In the genomic region with DNA sequence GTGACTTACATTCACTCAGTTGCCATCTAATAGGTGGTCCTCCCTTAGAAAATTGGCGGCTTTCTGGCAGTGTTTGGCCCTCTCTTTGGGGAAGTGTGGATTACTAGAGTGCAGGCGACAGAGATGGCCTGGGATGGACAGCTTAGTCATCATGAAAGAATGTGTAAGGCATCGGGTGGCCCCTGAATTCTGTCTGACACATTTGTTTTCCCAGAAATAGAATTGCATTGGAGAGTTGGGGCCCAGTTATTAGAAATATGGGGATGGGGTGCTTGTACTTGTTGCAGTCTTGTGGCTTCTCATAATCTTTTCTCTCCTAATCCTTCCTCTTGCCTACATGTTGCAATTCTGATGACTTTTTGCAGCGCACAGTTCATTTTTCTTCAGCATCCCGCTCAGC, we compare ENCODE assay signal across 13 cellular contexts. TPM values are rescaled to one million over a fixed set of nuclear protein-coding genes. Genes with fewer than 3 reads are reported as not detected.
DNase-seq lines count a peak whose midpoint lies in the region; ATAC-seq and TF ChIP-seq lines count a peak whose summit lies in the region.
"Had no signal": no experiment of that assay in that cellular context is flagged by ENCODE, and none has a peak within 500 bp of the region (broad histone marks: within the 10 kb centered on the region; RNA-seq: fewer than 3 reads in every experiment).

No MANE protein-coding gene starts in this region.

- no peak overlapping the region for H2BK120ac ChIP-seq in mesenchymal stem cell (ENCODE audit: low read depth, low read length)

- H2AK5ac ChIP-seq in mesenchymal stem cell (ENCODE audit: low read length, severe bottlenecking): no peak overlapping the region

- no peak overlapping the region for H3K4ac ChIP-seq in mesenchymal stem cell (ENCODE audit: low read depth in 1 of 2, low read length in 2 of 2)

- no peaks in the 10 kb centered on the region for H3K9me3 ChIP-seq in mesenchymal stem cell (ENCODE audit: control insufficient read depth, low read length)

- H4K8ac ChIP-seq in mesenchymal stem cell (ENCODE audit: low read length): no peak overlapping the region

- H3K27me3 ChIP-seq in mesenchymal stem cell (ENCODE audit: control insufficient read depth in 1 of 2, insufficient read depth in 1 of 2, low read length in 2 of 2): no peaks in the 10 kb centered on the region
- H3K27me3 ChIP-seq: BLaER1 treated with 17β-estradiol and CSF1 and Interleukin-3, amounts not matched to agents 10 nM and 100 nM had no signal

- no peak overlapping the region for H4K91ac ChIP-seq in mesenchymal stem cell (ENCODE audit: low read length)

- H3K4me2 ChIP-seq in mesenchymal stem cell (ENCODE audit: low read length, poor library complexity, severe bottlenecking): no peak overlapping the region

- H3K79me1 ChIP-seq in mesenchymal stem cell (replicated peaks; ENCODE audit: low read length, poor library complexity, severe bottlenecking): no peaks in the 10 kb centered on the region

- H2AFZ ChIP-seq in mesenchymal stem cell (ENCODE audit: low read depth, low read length): no peak overlapping the region

- no peak overlapping the region for H3K23ac ChIP-seq in mesenchymal stem cell (ENCODE audit: low read length in 2 of 2)

- H3K9ac ChIP-seq in mesenchymal stem cell (ENCODE audit: low read length): no peak overlapping the region
- H3K9ac ChIP-seq: BLaER1 treated with 17β-estradiol and CSF1 and Interleukin-3, amounts not matched to agents 10 nM and 100 nM had no signal

- no peak overlapping the region for H2BK15ac ChIP-seq in mesenchymal stem cell (ENCODE audit: low read depth, poor library complexity, severe bottlenecking)

- peaks cover 11% of the 10 kb centered on the region for H3K4me1 ChIP-seq in mesenchymal stem cell (ENCODE audit: control insufficient read depth, insufficient read depth, low read depth, low read length)

- H2BK12ac ChIP-seq in mesenchymal stem cell (ENCODE audit: low read length in 2 of 2): no peak overlapping the region

- H3K14ac ChIP-seq in mesenchymal stem cell (ENCODE audit: low read length in 2 of 2): no peak overlapping the region

- ATAC-seq in HG02973 (IDR thresholded peaks at IDR 0.05; ENCODE audit: unreplicated experiment): no peak

- H2BK5ac ChIP-seq in mesenchymal stem cell (ENCODE audit: low read depth, low read length, poor library complexity, severe bottlenecking): no peak overlapping the region

- H3K36me3 ChIP-seq in mesenchymal stem cell (ENCODE audit: control insufficient read depth in 1 of 2, insufficient read depth in 2 of 2, low read depth in 1 of 2, low read length in 2 of 2): peaks cover 4 to 8% of the 10 kb centered on the region in 2 experiments

- 48% methylated on average over 5 of the region's 5 CpGs for WGBS in mesenchymal stem cell

- no peak for TF ChIP-seq CTCF in AG10803 (conservative IDR thresholded peaks at IDR 0.05; ENCODE audit: low read length)

- H3K4me3 ChIP-seq in AG10803 (ENCODE audit: low read length): no peak overlapping the region
- H3K4me3 ChIP-seq in mesenchymal stem cell (ENCODE audit: insufficient read depth in 1 of 2, low read depth in 1 of 2, low read length in 2 of 2): no peak overlapping the region
- H3K4me3 ChIP-seq: BLaER1 treated with 17β-estradiol and CSF1 and Interleukin-3, amounts not matched to agents 10 nM and 100 nM had no signal

- no peak overlapping the region for H3K27ac ChIP-seq in mesenchymal stem cell (ENCODE audit: low read length, poor library complexity, severe bottlenecking)
- H3K27ac ChIP-seq: BLaER1 treated with 17β-estradiol and CSF1 and Interleukin-3, amounts not matched to agents 10 nM and 100 nM had no signal

- peak; percentile 49 for DNase-seq in AG10803 (ENCODE audit: low read depth)
- peak; percentile 52 for DNase-seq in LHCN-M2 (ENCODE audit: low read depth)
- DNase-seq in amniotic epithelial cell (ENCODE audit: low read depth): peak; percentile 82
- peak; percentile 61 for DNase-seq in mesenchymal stem cell
- no peak for DNase-seq in occipital lobe (lab: John Stamatoyannopoulos, UW)
- no peak for DNase-seq in inferior parietal cortex (ENCODE audit: extremely low spot score)
- no peak for DNase-seq in NCI-H446 treated with DMSO at 0.1 percent for 48 hours (lab: John Stamatoyannopoulos, UW)
- DNase-seq: activated T-cell treated with anti-CD3 and anti-CD28 coated beads, Interleukin-2, amount 50 U/mL, for 1 hour; anterior cingulate cortex; effector CD8-positive, alpha-beta T cell; NCI-H2171 treated with DMSO at 0.1 percent for 48 hours had no signal

- no peak overlapping the region for H3K18ac ChIP-seq in mesenchymal stem cell (ENCODE audit: low read depth in 1 of 2, low read length in 2 of 2)

RNA-seq across cellular contexts. Expression of a gene that starts 13.8 kb away (rescaled TPM):
- total RNA-seq in LHCN-M2 (2014; rRNA removed): 2.9 and 3.4 TPM in 2 replicates
- polyA plus RNA-seq in LHCN-M2 (2012): 6.2 TPM
- polyA plus RNA-seq in mesenchymal stem cell (2013, experiment 1 of 2): 35.0 TPM
- 36.7 TPM for polyA plus RNA-seq in mesenchymal stem cell (2013, experiment 2 of 2)
- 1.9 TPM for total RNA-seq in occipital lobe

Comparison
In these comparisons a context has a peak if more than half of its experiments do, and no peak if none do; other contexts are left out.
1. DNase-seq: peak in AG10803 (single experiment), LHCN-M2 (single experiment), amniotic epithelial cell (single experiment) and mesenchymal stem cell (single experiment); none in occipital lobe (single experiment), inferior parietal cortex (single experiment) and NCI-H446 treated with DMSO at 0.1 percent for 48 hours (single experiment).